Comparison of ENCODE assay signal across 16 cellular contexts in genomic region chr9:77865385-77865784, GRCh38.
A peak's percentile ranks its signal among the peaks of the same experiment; 100 is the strongest.
DNase-seq lines count a peak whose midpoint lies in the region; ATAC-seq, FAIRE-seq and TF ChIP-seq lines count a peak whose summit lies in the region.
"Had no signal": no experiment of that assay in that cellular context is flagged by ENCODE, and none has a peak within 500 bp of the region (broad histone marks: within the 10 kb centered on the region; RNA-seq: fewer than 3 reads in every experiment).

No MANE protein-coding gene starts in this region.

- no peak overlapping the region for H4K8ac ChIP-seq in neuronal stem cell (ENCODE audit: low read depth, low read length)

- no peak overlapping the region for H3K4ac ChIP-seq in neuronal stem cell (ENCODE audit: low read length)

- H3K4me3 ChIP-seq in HL-60 (replicated peaks; ENCODE audit: insufficient read depth, low read length) (no peak overlapping the region), HepG2 (replicated peaks in 1 of 3; ENCODE audit: insufficient read depth in 1 of 3, low read depth in 2 of 3, low read length in 3 of 3) (no peak overlapping the region), transverse colon (no peak overlapping the region), neuronal stem cell (ENCODE audit: low read length in 2 of 2) (no peak overlapping the region)

- no peak overlapping the region for H3K23ac ChIP-seq in neuronal stem cell (ENCODE audit: low read depth, low read length, poor library complexity)

- no peak overlapping the region for H2AFZ ChIP-seq in HepG2 (ENCODE audit: low read length)
- no peak overlapping the region for H2AFZ ChIP-seq in neuronal stem cell (ENCODE audit: low read length)

- H3K14ac ChIP-seq in neuronal stem cell (ENCODE audit: low read length) = no peak overlapping the region

- no peak overlapping the region for H2AK5ac ChIP-seq in neuronal stem cell (ENCODE audit: low read depth, low read length)

- no peak overlapping the region for H2BK5ac ChIP-seq in neuronal stem cell (ENCODE audit: low read length)

- no peak for TF ChIP-seq EP300 in HepG2 (IDR thresholded peaks at IDR 0.05; ENCODE audit: low read depth in 2 of 2, low read length in 2 of 2)
- TF ChIP-seq EP300 in HepG2 (CRISPR knock-in tag; IDR thresholded peaks at IDR 0.05; ENCODE audit: borderline replicate concordance) = no peak
- TF ChIP-seq EP300 in transverse colon (IDR thresholded peaks at IDR 0.05; ENCODE audit: low read depth) = no peak

- ATAC-seq in HepG2 = no peak

- no TSS peak for BruUV-seq in HepG2 (replicated peaks; lab: Mats Ljungman, UMichigan)

- in situ Hi-C loops in HepG2 (cut with HindIII; ENCODE audit: extremely low pct_ligation_motif_present, low pct_unique_long_range_greater_than_20kb) (no loop called here), transverse colon (cut with MboI; ENCODE audit: low pct_ligation_motif_present in 1 of 4, low pct_unique_long_range_greater_than_20kb in 1 of 4, low sequenced_read_pairs in 3 of 4) (no loop called here), G401 (cut with HindIII; ENCODE audit: low sequenced_read_pairs) (no loop called here)

- no peak overlapping the region for H2BK12ac ChIP-seq in neuronal stem cell (ENCODE audit: low read length)

- POLR2A ChIA-PET in HepG2 (lab: Yijun Ruan, JAX) = no interaction called here

- H3K79me1 ChIP-seq in neuronal stem cell (ENCODE audit: low read depth, low read length) = no peaks in the 10 kb centered on the region

- TF ChIP-seq CTCF in HL-60 (IDR thresholded peaks at IDR 0.05; ENCODE audit: insufficient read depth, low read length) (no peak), HepG2 (CRISPR knock-in tag; IDR thresholded peaks at IDR 0.05) (no peak), transverse colon (IDR thresholded peaks at IDR 0.05) (no peak)

- intact Hi-C loops in HepG2 (cut with micrococcal nuclease; ENCODE audit: unreplicated experiment) = no loop called here
- intact Hi-C loops in transverse colon (cut with DNase I; ENCODE audit: low total_unique reads) = no loop called here

- FAIRE-seq in HepG2 (lab: Jason Lieb, UNC) = no peak
- FAIRE-seq: G401.6, H1 had no signal

- WGBS in HepG2 (ENCODE audit: low lambda C conversion rate) = 85% methylated on average over 4 of the region's 4 CpGs
- WGBS in transverse colon (ENCODE audit: low coverage in 1 of 2), 2 donors = 50 to 54% methylated on average over 3 to 4 of the region's 4 CpGs
- no CpG with 5 or more reads among the region's 4 CpGs for WGBS in neuronal stem cell (ENCODE audit: extremely low coverage in 2 of 2, insufficient read length in 2 of 2, insufficient replicate concordance in 1 of 2), 2 donors

- H2BK120ac ChIP-seq in neuronal stem cell (ENCODE audit: low read depth, low read length) = no peak overlapping the region

- no peak for TF ChIP-seq RAD21 in HepG2 (CRISPR knock-in tag; IDR thresholded peaks at IDR 0.05)

- peaks cover 10% of the 10 kb centered on the region for H3K4me1 ChIP-seq in HepG2 (ENCODE audit: insufficient read depth, low read length)
- H3K4me1 ChIP-seq in transverse colon = peaks cover 4 to 23% (median 15%) of the 10 kb centered on the region in 4 donors
- no peaks in the 10 kb centered on the region for H3K4me1 ChIP-seq in neuronal stem cell (ENCODE audit: control insufficient read depth in 2 of 2, insufficient read depth in 1 of 2, low read depth in 1 of 2, low read length in 2 of 2)
- H3K4me1 ChIP-seq: BE2C had no signal

- H3K79me2 ChIP-seq in HepG2 (ENCODE audit: insufficient read depth, low read length) = no peaks in the 10 kb centered on the region

- H3K9me3 ChIP-seq in HepG2 (ENCODE audit: low read length) = peaks cover 11% of the 10 kb centered on the region; the same call in 1 of the 2 replicates
- no peaks in the 10 kb centered on the region for H3K9me3 ChIP-seq in transverse colon
- peaks cover 0 to 6% of the 10 kb centered on the region in 2 donors for H3K9me3 ChIP-seq in neuronal stem cell (replicated peaks in 1 of 2; ENCODE audit: control insufficient read depth in 2 of 2, insufficient read depth in 1 of 2, low read depth in 1 of 2, low read length in 2 of 2)
- H3K9me3 ChIP-seq: BE2C had no signal

- no peak overlapping the region for H2BK15ac ChIP-seq in neuronal stem cell (ENCODE audit: low read length)

- H3K27ac ChIP-seq in HL-60 (replicated peaks) = peak overlapping the region; percentile 80
- no peak overlapping the region for H3K27ac ChIP-seq in HepG2 (ENCODE audit: extremely low read length, insufficient read depth, low read length)
- H3K27ac ChIP-seq in transverse colon = peak overlapping the region; percentile 39 to 69 (median 58)
- H3K27ac ChIP-seq in neuronal stem cell (replicated peaks; ENCODE audit: low read length) = no peak overlapping the region
- H3K27ac ChIP-seq: RWPE1 had no signal

- no peak overlapping the region for H3K18ac ChIP-seq in neuronal stem cell (ENCODE audit: low read length)

- DNase-seq in HL-60 (ENCODE audit: low read depth in 1 of 2, low spot score in 1 of 2) = no peak
- peak; percentile 42 for DNase-seq in SW480 (ENCODE audit: low spot score)
- DNase-seq in HepG2 (ENCODE audit: low spot score) = peak; percentile 13
- DNase-seq in transverse colon = peak; percentile 68
- DNase-seq in G401 (ENCODE audit: low spot score) = no peak
- DNase-seq in H4 (ENCODE audit: low spot score) = no peak
- no peak for DNase-seq in neuronal stem cell (ENCODE audit: low spot score)
- DNase-seq: BE2C; CD4-positive, alpha-beta memory T cell; DMS79 treated with DMSO at 0.1 percent for 48 hours; NCI-H1436; NCI-H2029 treated with DMSO at 0.1 percent for 48 hours; NCI-H748 treated with DMSO at 0.1 percent for 48 hours had no signal

- no peaks in the 10 kb centered on the region for H3K27me3 ChIP-seq in HL-60 (ENCODE audit: insufficient read depth, poor library complexity, severe bottlenecking)
- no peaks in the 10 kb centered on the region for H3K27me3 ChIP-seq in HepG2 (ENCODE audit: control insufficient read depth in 1 of 2, insufficient read depth in 2 of 2, low read length in 2 of 2)
- no peaks in the 10 kb centered on the region for H3K27me3 ChIP-seq in transverse colon
- no peaks in the 10 kb centered on the region for H3K27me3 ChIP-seq in neuronal stem cell (ENCODE audit: control insufficient read depth in 3 of 3, insufficient read depth in 3 of 3, low read depth in 1 of 3, low read length in 3 of 3)
- H3K27me3 ChIP-seq: BE2C had no signal

- H3K4me2 ChIP-seq in HepG2 (ENCODE audit: low read depth, low read length) (no peak overlapping the region), neuronal stem cell (ENCODE audit: insufficient read depth, low read length, poor library complexity, severe bottlenecking) (no peak overlapping the region)

- CTCF ChIA-PET in HepG2 (lab: Yijun Ruan, JAX; ENCODE audit: low intra/inter-chr PET ratio, low total read pairs) = no interaction called here

- no peak overlapping the region for H4K91ac ChIP-seq in neuronal stem cell (ENCODE audit: low read depth, low read length, poor library complexity)

- no peaks in the 10 kb centered on the region for H4K20me1 ChIP-seq in HepG2 (ENCODE audit: insufficient read depth, low read length)

- H3K36me3 ChIP-seq in HepG2 (replicated peaks in 1 of 2; ENCODE audit: control insufficient read depth in 1 of 2, insufficient read depth in 2 of 2, low read length in 2 of 2) = peaks cover 0 to 5% of the 10 kb centered on the region in 2 experiments; a peak in 2 of 5 replicates
- H3K36me3 ChIP-seq in transverse colon = no peaks in the 10 kb centered on the region
- H3K36me3 ChIP-seq in neuronal stem cell (replicated peaks in 1 of 2; ENCODE audit: control insufficient read depth in 2 of 2, insufficient read depth in 2 of 2, low read length in 2 of 2) = no peaks in the 10 kb centered on the region
- H3K36me3 ChIP-seq: BE2C had no signal

- TF ChIP-seq POLR2A in HepG2 (IDR thresholded peaks at IDR 0.05; ENCODE audit: insufficient read depth in 1 of 2, low read depth in 2 of 2, low read length in 2 of 2) (no peak), transverse colon (IDR thresholded peaks at IDR 0.05) (peak; percentile 58)

- H3K9ac ChIP-seq in HepG2 (ENCODE audit: insufficient read depth, low read depth, low read length) (no peak overlapping the region), neuronal stem cell (ENCODE audit: low read depth, low read length, poor library complexity) (no peak overlapping the region)

TF ChIP-seq in HepG2, 621 proteins besides CTCF, POLR2A, EP300 and RAD21:
- TF ChIP-seq PITX1 (CRISPR knock-in tag; IDR thresholded peaks at IDR 0.05) (no peak), SMAD1 (CRISPR knock-in tag; IDR thresholded peaks at IDR 0.05; ENCODE audit: borderline replicate concordance, low read depth) (no peak)

Comparison
In these comparisons a context has a peak if more than half of its experiments do, and no peak if none do; other contexts are left out.
1. DNase-seq: peak in SW480 (single experiment), HepG2 (single experiment) and transverse colon (single experiment); none in HL-60 (0 of 2), G401 (single experiment), H4 (single experiment) and neuronal stem cell (single experiment).
2. H3K27ac ChIP-seq: peak in HL-60 (single experiment) and transverse colon (4 of 4); none in HepG2 (single experiment) and neuronal stem cell (single experiment).